Comparison of ENCODE assay signal across 8 cellular contexts in the genomic region with DNA sequence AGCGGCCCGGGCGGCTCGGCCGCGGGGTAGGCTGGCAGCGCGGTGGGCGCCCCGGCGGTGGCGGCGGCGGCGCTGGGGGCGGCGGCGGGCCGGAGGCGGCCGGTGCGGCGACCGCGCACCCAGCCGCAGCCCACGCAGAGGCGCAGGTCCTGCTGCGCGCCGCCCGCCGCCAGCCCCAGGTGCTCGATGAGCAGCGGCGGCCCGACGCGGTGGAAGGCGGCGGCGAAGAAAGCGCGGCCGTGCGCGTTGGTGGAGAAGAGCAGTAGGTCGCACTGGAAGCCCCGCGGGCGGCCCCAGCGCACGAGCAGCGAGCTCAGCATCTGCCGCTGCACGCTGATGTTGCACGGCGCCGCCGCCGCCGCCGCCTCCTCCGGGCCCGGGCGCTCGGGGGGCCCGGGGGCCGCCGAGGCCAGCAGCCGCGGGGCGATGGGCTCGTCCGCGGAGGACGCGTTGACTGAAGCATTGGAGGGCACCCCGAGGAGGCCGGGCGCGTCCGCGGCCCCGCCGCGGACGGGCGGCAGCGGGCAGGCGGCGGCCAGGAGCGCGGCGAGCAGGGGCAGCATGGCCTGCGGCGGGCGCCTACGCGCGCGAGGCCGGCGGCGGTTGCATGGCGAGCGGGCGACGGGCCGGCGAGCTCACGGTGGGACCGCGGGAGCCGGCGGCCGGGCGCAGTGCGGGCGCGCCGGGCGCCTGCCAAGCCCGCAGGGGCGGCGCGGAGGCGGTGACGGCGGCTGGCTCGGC. TPM values are rescaled to one million over a fixed set of nuclear protein-coding genes. Genes with fewer than 3 reads are reported as not detected.
A peak's percentile ranks its signal among the peaks of the same experiment; 100 is the strongest.
DNase-seq lines count a peak whose midpoint lies in the region; ATAC-seq and TF ChIP-seq lines count a peak whose summit lies in the region.

No MANE protein-coding gene starts in this region.

- WGBS in H9 (ENCODE audit: extremely low coverage, insufficient read length, low lambda C conversion rate) = no CpG with 5 or more reads among the region's 131 CpGs
- under 1% methylated on average over 131 of the region's 131 CpGs for WGBS in right cardiac atrium

- H3K14ac ChIP-seq in H9 (ENCODE audit: insufficient read depth, low read length) = no peak overlapping the region

- no peak overlapping the region for H3K4ac ChIP-seq in H9 (ENCODE audit: low read depth, low read length)

- no peaks in the 10 kb centered on the region for H3F3A ChIP-seq in OCI-LY1 (ENCODE audit: insufficient read depth, low read length)

- H4K91ac ChIP-seq in H9 (ENCODE audit: insufficient read length, low read depth, low read length) = no peak overlapping the region

- H3K27me3 Mint-ChIP-seq in H9 (ENCODE audit: low read depth) = peaks cover 39% of the 10 kb centered on the region

- no peak overlapping the region for H3K27ac Mint-ChIP-seq in H9

- H3K9me3 Mint-ChIP-seq in H9 = peaks cover 2 to 5% of the 10 kb centered on the region in 2 experiments; a peak in 2 of 5 replicates

- H4K20me1 ChIP-seq in H9 (ENCODE audit: control insufficient read depth, insufficient read depth, insufficient read length) = no peaks in the 10 kb centered on the region
- H4K20me1 ChIP-seq in OCI-LY1 (ENCODE audit: insufficient read depth, low read length) = no peaks in the 10 kb centered on the region

- H3K79me2 ChIP-seq in H9 (ENCODE audit: insufficient read depth, low read length) (no peaks in the 10 kb centered on the region), OCI-LY1 (ENCODE audit: insufficient read depth, low read length) (no peaks in the 10 kb centered on the region)

- no peak overlapping the region for H3K27ac ChIP-seq in H9 (ENCODE audit: insufficient read length, low read depth, low read length)
- H3K27ac ChIP-seq in OCI-LY1 (ENCODE audit: low read depth, low read length, poor library complexity, severe bottlenecking) = no peak overlapping the region
- H3K27ac ChIP-seq in right cardiac atrium (ENCODE audit: low read length) = no peak overlapping the region

- H3K18ac ChIP-seq in H9 (ENCODE audit: insufficient read length, low read depth, low read length) = no peak overlapping the region

- no peak overlapping the region for H2BK12ac ChIP-seq in H9 (ENCODE audit: insufficient read length, low read depth, low read length)

- H3K4me1 Mint-ChIP-seq in H9 = peaks cover 36 to 46% of the 10 kb centered on the region in 2 experiments

- H3K36me3 Mint-ChIP-seq in H9 (ENCODE audit: insufficient read depth in 1 of 3, low read depth in 3 of 3) = peaks cover 0 to 9% (median 5%) of the 10 kb centered on the region in 3 experiments; a peak in 4 of 7 replicates

- DNase-seq in GM12864 (ENCODE audit: low read depth) (no peak), H9 (peak; percentile 39), right cardiac atrium (peak; percentile 23 to 63 (median 57)), H4 (ENCODE audit: low spot score) (no peak)
- DNase-seq in activated naive CD4-positive, alpha-beta T cell treated with Interleukin-2 at 50 U/mL for 16 hours = peak; percentile 48

- H3K23me2 ChIP-seq in H9 (ENCODE audit: insufficient read length, low read depth, low read length, poor library complexity, severe bottlenecking) = peaks cover 18% of the 10 kb centered on the region

- H2AK5ac ChIP-seq in H9 (ENCODE audit: insufficient read length, low read length) = no peak overlapping the region

- H3K23ac ChIP-seq in H9 (ENCODE audit: insufficient read length, low read depth, low read length) = no peak overlapping the region

- H3K9ac ChIP-seq in H9 (ENCODE audit: extremely low read depth, insufficient read length, low read length) (no peak overlapping the region), OCI-LY1 (ENCODE audit: low read length) (no peak overlapping the region), skeletal muscle satellite cell (ENCODE audit: low read depth, low read length) (peak overlapping the region; percentile 63)

- no peak overlapping the region for H4K5ac ChIP-seq in H9 (ENCODE audit: insufficient read length, low read depth, low read length)

- H3K9me2 ChIP-seq in OCI-LY1 (ENCODE audit: low read depth, low read length) = no peaks in the 10 kb centered on the region

- H3K4me1 ChIP-seq in H9 (ENCODE audit: insufficient read depth, low read length) (peaks cover 5% of the 10 kb centered on the region; the same call in 1 of the 2 replicates), OCI-LY1 (ENCODE audit: insufficient read depth, low read length, severe bottlenecking) (no peaks in the 10 kb centered on the region), right cardiac atrium (ENCODE audit: control insufficient read depth, insufficient read depth, low read length) (no peaks in the 10 kb centered on the region), skeletal muscle satellite cell (ENCODE audit: control insufficient read depth, insufficient read depth, low read length) (peaks cover 11% of the 10 kb centered on the region)

- no peak overlapping the region for H2BK15ac ChIP-seq in H9 (ENCODE audit: low read depth, low read length)

- H3K9me3 ChIP-seq in H9 (ENCODE audit: control insufficient read depth, low read depth, low read length) (no peaks in the 10 kb centered on the region), OCI-LY1 (ENCODE audit: low read length) (no peaks in the 10 kb centered on the region), right cardiac atrium (ENCODE audit: control insufficient read depth, low read length) (no peaks in the 10 kb centered on the region), skeletal muscle satellite cell (replicated peaks; ENCODE audit: low read length) (no peaks in the 10 kb centered on the region)

- TF ChIP-seq CTCF in GM12864 (IDR thresholded peaks at IDR 0.05; ENCODE audit: low read depth, low read length, missing control alignments) = no peak
- TF ChIP-seq CTCF in H9 (conservative IDR thresholded peaks at IDR 0.05) = no peak
- no peak for TF ChIP-seq CTCF in OCI-LY1 (IDR thresholded peaks at IDR 0.05; ENCODE audit: low read length)

- intact Hi-C loops in right cardiac atrium (cut with DNase I) = loop anchor here in 2 of 4 donors (10.0 kb wide), 2 partner anchors 269 to 289 kb away; no protein-coding TSS in a partner anchor

- no peak overlapping the region for H2BK120ac ChIP-seq in H9 (ENCODE audit: low read depth, low read length, poor library complexity, severe bottlenecking)

- peak overlapping the region; percentile 39; the same call in 1 of the 2 replicates for H3K4me3 ChIP-seq in GM12864 (ENCODE audit: low read depth, low read length)
- H3K4me3 ChIP-seq in OCI-LY1 (ENCODE audit: low read depth, low read length, poor library complexity, severe bottlenecking) = peak overlapping the region; percentile 31
- peak overlapping the region; percentile 78 for H3K4me3 ChIP-seq in right cardiac atrium (ENCODE audit: low read length)
- H3K4me3 ChIP-seq in skeletal muscle satellite cell (ENCODE audit: low read length) = peak overlapping the region; percentile 74

- H4K8ac ChIP-seq in H9 (replicated peaks; ENCODE audit: insufficient read length, low read depth, low read length) = no peak overlapping the region

- H3K4me3 Mint-ChIP-seq in H9 = peak overlapping the region; percentile 90 to 96

- H3K27me3 ChIP-seq in H9 (ENCODE audit: insufficient read depth, low read length) (peaks cover 5% of the 10 kb centered on the region; the same call in 1 of the 2 replicates), OCI-LY1 (ENCODE audit: insufficient read depth, low read length) (0 out of 2 replicates have a peak, but pooled peaks cover 6% of the 10 kb centered on the region), right cardiac atrium (ENCODE audit: control insufficient read depth, insufficient read depth) (no peaks in the 10 kb centered on the region), skeletal muscle satellite cell (ENCODE audit: control insufficient read depth, insufficient read depth, low read length) (peaks cover 17% of the 10 kb centered on the region)

- no peak overlapping the region for H2AFZ ChIP-seq in H9 (ENCODE audit: low read length)
- H2AFZ ChIP-seq in OCI-LY1 (ENCODE audit: low read length) = no peak overlapping the region

- H3K79me1 ChIP-seq in H9 (ENCODE audit: insufficient read depth, low read depth, low read length, poor library complexity, severe bottlenecking) = no peaks in the 10 kb centered on the region

- H3K36me3 ChIP-seq in OCI-LY1 (ENCODE audit: insufficient read depth, low read length) (no peaks in the 10 kb centered on the region), skeletal muscle satellite cell (ENCODE audit: insufficient read depth, low read length) (no peaks in the 10 kb centered on the region)

- ATAC-seq in right cardiac atrium (no peak), HG03378 (IDR thresholded peaks at IDR 0.05; ENCODE audit: unreplicated experiment) (no peak)

- no peak overlapping the region for H3T11ph ChIP-seq in H9 (ENCODE audit: low read length)

- H3K4me2 ChIP-seq in H9 (ENCODE audit: insufficient read depth, insufficient read length, low read length) (peak overlapping the region; percentile 61), OCI-LY1 (ENCODE audit: low read length) (peak overlapping the region; percentile 50; the same call in 1 of the 2 replicates), skeletal muscle satellite cell (ENCODE audit: low read length) (peak overlapping the region; percentile 93)

- no peak overlapping the region for H3K56ac ChIP-seq in H9 (ENCODE audit: insufficient read length, low read depth, low read length)

- no peak overlapping the region for H2BK20ac ChIP-seq in H9 (ENCODE audit: low read depth, low read length, poor library complexity, severe bottlenecking)

- H2BK5ac ChIP-seq in H9 (ENCODE audit: insufficient read length, low read length) = no peak overlapping the region

RNA-seq across cellular contexts. Expression of a gene that starts 0.5 kb away (rescaled TPM):
- total RNA-seq in H9 (2021) = 29.1 and 30.3 TPM in 2 replicates
- under 1 TPM in 3 of 4 donors, not detected in 1; 0.12 to 0.39 (median 0.17) TPM for total RNA-seq in right cardiac atrium
- 0.20 TPM for polyA plus RNA-seq in right cardiac atrium
- total RNA-seq in skeletal muscle satellite cell (2012; rRNA removed) = 8.6 and 23.6 TPM in 2 replicates
- 8.3 and 9.2 TPM in 2 replicates for total RNA-seq in H4 (2014; rRNA removed; shearing (Covaris generic))

Comparison
In these comparisons a context has a peak if more than half of its experiments do, and no peak if none do; other contexts are left out.
1. DNase-seq: peak in H9 (single experiment), activated naive CD4-positive, alpha-beta T cell treated with Interleukin-2 at 50 U/mL for 16 hours (single experiment) and right cardiac atrium (3 of 3); none in GM12864 (single experiment) and H4 (single experiment).
2. Peak in every context shown above with its lines, with median percentiles within 50 percentile points of each other: H3K4me3 ChIP-seq and H3K4me2 ChIP-seq.